In the genomic region with DNA sequence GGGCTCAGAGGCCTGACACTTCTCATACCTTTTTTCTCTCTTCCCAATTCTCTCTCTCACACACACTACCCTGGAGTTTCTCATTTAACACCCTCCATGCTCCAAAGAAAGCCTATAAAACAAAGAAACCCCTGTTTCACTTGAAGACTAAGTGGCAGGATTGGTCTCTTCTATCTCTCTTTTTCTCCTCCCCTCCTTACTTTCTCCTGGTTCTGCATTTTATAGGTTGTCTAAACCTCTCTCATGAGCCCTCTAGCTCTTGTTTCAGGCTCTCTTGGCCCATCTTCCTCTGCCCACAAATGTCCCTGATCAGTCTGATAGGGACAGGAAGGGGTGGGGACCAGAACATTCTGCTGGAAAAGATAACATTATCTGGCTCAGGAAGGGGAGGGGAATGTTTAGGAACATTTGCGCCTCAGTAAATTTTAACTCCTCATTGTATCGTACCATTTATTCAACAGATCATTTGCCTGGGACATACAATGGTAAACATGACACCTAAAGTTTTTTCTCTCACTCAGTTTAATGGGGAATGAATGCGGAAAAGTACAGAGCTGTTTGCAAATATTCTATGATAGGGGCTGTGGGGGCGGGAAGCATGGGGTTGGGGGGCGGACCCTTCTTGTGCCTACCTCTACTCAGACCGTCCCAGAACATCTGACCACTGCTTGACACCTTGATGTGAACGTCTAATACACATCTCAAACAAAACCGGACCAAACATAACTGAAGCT, we compare ENCODE assay signal across 1 cellular context.
TF ChIP-seq lines count a peak whose summit lies in the region.

No MANE protein-coding gene starts in this region.

TF ChIP-seq in GM23338, 12 proteins besides CTCF, POLR2A, EP300 and RAD21:
- TF ChIP-seq, protein P1, sequence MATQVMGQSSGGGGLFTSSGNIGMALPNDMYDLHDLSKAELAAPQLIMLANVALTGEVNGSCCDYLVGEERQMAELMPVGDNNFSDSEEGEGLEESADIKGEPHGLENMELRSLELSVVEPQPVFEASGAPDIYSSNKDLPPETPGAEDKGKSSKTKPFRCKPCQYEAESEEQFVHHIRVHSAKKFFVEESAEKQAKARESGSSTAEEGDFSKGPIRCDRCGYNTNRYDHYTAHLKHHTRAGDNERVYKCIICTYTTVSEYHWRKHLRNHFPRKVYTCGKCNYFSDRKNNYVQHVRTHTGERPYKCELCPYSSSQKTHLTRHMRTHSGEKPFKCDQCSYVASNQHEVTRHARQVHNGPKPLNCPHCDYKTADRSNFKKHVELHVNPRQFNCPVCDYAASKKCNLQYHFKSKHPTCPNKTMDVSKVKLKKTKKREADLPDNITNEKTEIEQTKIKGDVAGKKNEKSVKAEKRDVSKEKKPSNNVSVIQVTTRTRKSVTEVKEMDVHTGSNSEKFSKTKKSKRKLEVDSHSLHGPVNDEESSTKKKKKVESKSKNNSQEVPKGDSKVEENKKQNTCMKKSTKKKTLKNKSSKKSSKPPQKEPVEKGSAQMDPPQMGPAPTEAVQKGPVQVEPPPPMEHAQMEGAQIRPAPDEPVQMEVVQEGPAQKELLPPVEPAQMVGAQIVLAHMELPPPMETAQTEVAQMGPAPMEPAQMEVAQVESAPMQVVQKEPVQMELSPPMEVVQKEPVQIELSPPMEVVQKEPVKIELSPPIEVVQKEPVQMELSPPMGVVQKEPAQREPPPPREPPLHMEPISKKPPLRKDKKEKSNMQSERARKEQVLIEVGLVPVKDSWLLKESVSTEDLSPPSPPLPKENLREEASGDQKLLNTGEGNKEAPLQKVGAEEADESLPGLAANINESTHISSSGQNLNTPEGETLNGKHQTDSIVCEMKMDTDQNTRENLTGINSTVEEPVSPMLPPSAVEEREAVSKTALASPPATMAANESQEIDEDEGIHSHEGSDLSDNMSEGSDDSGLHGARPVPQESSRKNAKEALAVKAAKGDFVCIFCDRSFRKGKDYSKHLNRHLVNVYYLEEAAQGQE (IDR thresholded peaks at IDR 0.05; ENCODE audit: unreplicated experiment), result no peak
- TF ChIP-seq POLR2AphosphoS5 (IDR thresholded peaks at IDR 0.05; ENCODE audit: low read depth) (no peak), EZH2phosphoT487 (IDR thresholded peaks at IDR 0.05; ENCODE audit: unreplicated experiment) (no peak)
- TF ChIP-seq, protein P2, sequence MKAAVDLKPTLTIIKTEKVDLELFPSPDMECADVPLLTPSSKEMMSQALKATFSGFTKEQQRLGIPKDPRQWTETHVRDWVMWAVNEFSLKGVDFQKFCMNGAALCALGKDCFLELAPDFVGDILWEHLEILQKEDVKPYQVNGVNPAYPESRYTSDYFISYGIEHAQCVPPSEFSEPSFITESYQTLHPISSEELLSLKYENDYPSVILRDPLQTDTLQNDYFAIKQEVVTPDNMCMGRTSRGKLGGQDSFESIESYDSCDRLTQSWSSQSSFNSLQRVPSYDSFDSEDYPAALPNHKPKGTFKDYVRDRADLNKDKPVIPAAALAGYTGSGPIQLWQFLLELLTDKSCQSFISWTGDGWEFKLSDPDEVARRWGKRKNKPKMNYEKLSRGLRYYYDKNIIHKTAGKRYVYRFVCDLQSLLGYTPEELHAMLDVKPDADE (IDR thresholded peaks at IDR 0.05), result no peak
